1 cellular context compared by ENCODE assay signal in the genomic region with DNA sequence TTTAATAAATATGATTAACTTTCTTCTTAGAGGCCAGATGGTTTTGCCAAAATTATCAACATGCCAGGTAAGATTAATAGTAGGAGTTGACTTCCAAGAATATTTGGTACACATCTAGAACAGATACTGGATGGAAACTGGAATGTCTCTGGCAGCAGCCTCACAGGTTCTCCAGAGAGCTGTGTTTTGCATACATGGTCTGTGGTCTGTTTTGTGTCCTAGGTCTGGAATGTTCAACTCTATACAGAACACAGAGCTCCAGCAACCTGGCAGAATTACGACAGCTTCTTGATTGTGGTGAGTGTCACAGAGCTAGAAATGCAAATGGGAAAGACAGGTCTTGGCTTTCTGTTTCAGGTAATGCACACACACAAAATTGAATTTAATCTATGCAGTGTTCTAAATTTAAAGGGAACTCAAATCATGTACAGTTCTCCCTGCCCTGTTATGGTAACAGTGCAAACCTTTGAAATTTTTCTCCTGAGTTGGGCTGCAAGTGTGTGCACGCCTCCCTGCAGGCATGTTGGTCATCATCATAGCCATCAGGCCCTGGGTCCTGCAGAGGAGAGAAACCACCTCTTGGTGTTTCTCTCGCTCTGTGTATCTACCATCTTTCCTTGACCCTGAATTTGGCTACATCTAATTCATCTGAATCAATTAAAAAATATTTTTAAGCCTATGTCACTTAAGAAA.
TF ChIP-seq lines count a peak whose summit lies in the region.

No MANE protein-coding gene starts in this region.

TF ChIP-seq in GM12878, 131 proteins besides CTCF, POLR2A, EP300 and RAD21 (continued from another document):
- TF ChIP-seq RUNX3 (IDR thresholded peaks at IDR 0.05; ENCODE audit: low read length) = peak; percentile 35; the same call in 1 of the 2 replicates
- peak; percentile 41; the same call in 1 of the 2 replicates for TF ChIP-seq SMAD5 (IDR thresholded peaks at IDR 0.05; ENCODE audit: low read depth)
- peak; percentile 71; the same call in 2 of the 3 replicates for TF ChIP-seq POU2F2 (IDR thresholded peaks at IDR 0.05; ENCODE audit: borderline replicate concordance, low read depth, low read length)
